ENCODE assay signal across 8 cellular contexts in genomic region chr1:25615563-25616079, GRCh38. TPM values are rescaled to one million over a fixed set of nuclear protein-coding genes. Genes with fewer than 3 reads are reported as not detected.
DNase-seq lines count a peak whose midpoint lies in the region; ATAC-seq and TF ChIP-seq lines count a peak whose summit lies in the region.

No MANE protein-coding gene starts in this region.

- peak; percentile 25 for DNase-seq in NK-92 treated with Interleukin-12 subunit alpha and Interleukin-12 subunit beta, amount 100 ng/mL, for 24 hours (lab: John Stamatoyannopoulos, UW)
- DNase-seq in NK-92 (lab: John Stamatoyannopoulos, UW; ENCODE audit: unreplicated experiment): no peak
- DNase-seq in SW480 (ENCODE audit: low spot score): peak; percentile 15
- no peak for DNase-seq in fibroblast of villous mesenchyme (ENCODE audit: low read depth)
- DNase-seq in skeletal muscle cell (ENCODE audit: low read depth): no peak
- no peak for DNase-seq in middle frontal gyrus (ENCODE audit: extremely low spot score, low spot score)
- DNase-seq in SHP77 treated with DMSO at 0.1 percent for 48 hours (lab: John Stamatoyannopoulos, UW): no peak

- no peak for TF ChIP-seq CTCF in fibroblast of villous mesenchyme (IDR thresholded peaks at IDR 0.05; ENCODE audit: insufficient read depth, low read depth, low read length)

- H3K4me3 ChIP-seq in fibroblast of villous mesenchyme (ENCODE audit: low read depth, low read length) (peak overlapping the region; percentile 65), skeletal muscle cell (ENCODE audit: low read depth, low read length) (peak overlapping the region; percentile 45)

- no peak for ATAC-seq in GM18870 (IDR thresholded peaks at IDR 0.05; ENCODE audit: unreplicated experiment)

RNA-seq across cellular contexts. Expression of gene MAN1C1, which starts 1.0 kb away (rescaled TPM):
- total RNA-seq in fibroblast of villous mesenchyme: 3.9 and 5.2 TPM in 2 replicates

Comparison
In these comparisons a context has a peak if more than half of its experiments do, and no peak if none do; other contexts are left out.
1. DNase-seq: peak in NK-92 treated with Interleukin-12 subunit alpha and Interleukin-12 subunit beta, amount 100 ng/mL, for 24 hours (single experiment) and SW480 (single experiment); none in NK-92 (single experiment), fibroblast of villous mesenchyme (single experiment), skeletal muscle cell (single experiment), middle frontal gyrus (single experiment) and SHP77 treated with DMSO at 0.1 percent for 48 hours (single experiment).